In the genomic region with DNA sequence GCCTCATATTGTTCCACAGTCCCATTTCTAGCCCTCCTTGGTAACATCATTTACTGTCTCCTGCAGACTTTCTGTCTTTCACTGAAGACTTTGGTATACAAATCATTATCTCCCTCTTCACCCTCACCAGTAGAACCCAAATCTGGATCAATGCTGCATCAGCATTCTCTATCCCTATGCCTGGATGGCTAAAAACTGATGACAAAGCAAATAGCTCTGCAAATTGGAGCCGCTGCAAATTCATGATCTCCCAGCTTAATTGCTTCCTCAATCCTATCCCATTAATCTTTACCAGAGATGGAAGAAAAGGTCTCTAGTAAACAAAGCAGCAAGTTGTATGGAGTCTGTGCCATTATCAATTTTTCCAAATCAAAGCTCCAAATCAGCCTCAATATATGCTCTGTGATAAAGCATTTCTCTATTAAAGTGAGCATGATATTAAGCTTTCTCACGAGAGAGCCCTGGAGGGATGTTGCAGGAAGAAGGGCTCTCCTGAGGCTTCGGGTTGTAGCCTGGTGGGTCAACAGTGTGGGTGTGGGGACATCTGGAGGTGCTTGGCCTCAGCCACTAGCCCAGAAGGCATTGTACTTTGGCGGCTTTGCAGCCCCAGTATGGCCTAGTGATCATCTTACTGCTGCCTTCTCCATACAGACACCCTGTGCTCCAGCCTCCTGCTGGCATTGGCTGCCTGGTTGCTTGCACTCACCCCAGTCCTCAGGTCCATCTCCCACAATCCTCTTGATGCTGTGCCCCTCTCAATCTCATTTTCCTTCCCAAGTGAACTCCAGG, we compare ENCODE assay signal across 31 cellular contexts. TPM values are rescaled to one million over a fixed set of nuclear protein-coding genes. Genes with fewer than 3 reads are reported as not detected.
"Had no signal": no experiment of that assay in that cellular context is flagged by ENCODE, and none has a peak within 500 bp of the region (broad histone marks: within the 10 kb centered on the region; RNA-seq: fewer than 3 reads in every experiment).

No MANE protein-coding gene starts in this region.

- FAIRE-seq: astrocyte had no signal

- H3K4me1 ChIP-seq: Peyer's patch had no signal

- ATAC-seq: activated naive CD4-positive, alpha-beta T cell treated with anti-CD3 and anti-CD28 coated beads, Interleukin-2, amount 50 U/mL, for 72 hours; activated naive CD8-positive, alpha-beta T cell treated with anti-CD3 and anti-CD28 coated beads, Interleukin-2, amount 50 U/mL, for 24 hours; activated T-cell treated with anti-CD3 and anti-CD28 coated beads, Interleukin-2, amount 50 U/mL, for 72 hours had no signal

- H3K27me3 ChIP-seq: Peyer's patch, SJCRH30 had no signal

- H3K36me3 ChIP-seq: Peyer's patch, SJCRH30 had no signal

- H3K9ac ChIP-seq: SK-N-SH had no signal

- H3K4me2 ChIP-seq: SK-N-SH had no signal

- H3K27ac ChIP-seq: Peyer's patch, RWPE1, SJCRH30, VCaP had no signal

- DNase-seq: activated CD4-positive, alpha-beta memory T cell treated with anti-CD3 and anti-CD28 coated beads, Interleukin-2, amount 10 ng/mL, durations not matched to agents 7 days and 5 days; activated CD4-positive, alpha-beta T cell treated with anti-CD3 and anti-CD28 coated beads, Interleukin-2, amount 10 ng/mL, durations not matched to agents 7 days and 5 days; activated CD4-positive, CD25-positive, alpha-beta regulatory T cell; activated CD8-positive, alpha-beta memory T cell treated with anti-CD3 and anti-CD28 coated beads, Interleukin-2, amount 50 U/mL, for 4 hours; activated gamma-delta T cell treated with Interleukin-2 at 50 U/mL for 16 hours; activated naive CD8-positive, alpha-beta T cell treated with anti-CD3 and anti-CD28 coated beads, Interleukin-2, amount 50 U/mL, for 24 hours; activated T-cell treated with anti-CD3 and anti-CD28 coated beads, Interleukin-2, amount 50 U/mL, for 72 hours; amniotic stem cell; cerebellar nuclear complex; Kasumi-1; KBM-7; NCI-H1105 treated with DMSO at 0.1 percent for 48 hours; NCI-H146; NCI-H187 treated with DMSO at 0.1 percent for 48 hours; NCI-H2081 treated with DMSO at 0.1 percent for 48 hours; NCI-H446 treated with DMSO at 0.1 percent for 48 hours; NCI-H524 treated with DMSO at 0.1 percent for 48 hours; NCI-H748 treated with DMSO at 0.1 percent for 48 hours; OCI-M1; Peyer's patch; Right ventricle myocardium superior; SJCRH30; SK-N-SH; T-helper 1 cell had no signal

- H3K9me3 ChIP-seq: Peyer's patch, SJCRH30, SK-N-SH had no signal

- H3K4me3 ChIP-seq: Peyer's patch, SJCRH30 had no signal

RNA-seq across cellular contexts. Expression of a gene that starts 46.2 kb away (rescaled TPM):
- total RNA-seq: activated CD4-positive, alpha-beta memory T cell treated with anti-CD3 and anti-CD28 coated beads, Interleukin-2, amount 10 ng/mL, durations not matched to agents 7 days and 5 days; activated CD4-positive, alpha-beta T cell treated with anti-CD3 and anti-CD28 coated beads, Interleukin-2, amount 10 ng/mL, durations not matched to agents 7 days and 5 days; activated CD8-positive, alpha-beta memory T cell treated with anti-CD3 and anti-CD28 coated beads for 36 hours; activated naive CD4-positive, alpha-beta T cell treated with anti-CD3 and anti-CD28 coated beads, Interleukin-2, amount 50 U/mL, for 72 hours; activated T-helper 2 cell treated with anti-CD3 and anti-CD28 coated beads, Interferon-gamma antibody, Interleukin-2, Interleukin-4, amounts not matched to agents 10 μg/mL and 5 μg/mL and 100 μg/mL, durations not matched to agents 14 hours and 24 hours and 36 hours; T-helper 2 cell treated with Interferon-gamma antibody and Interleukin-4, amounts not matched to agents 100 ng/mL and 5 ng/mL, for 36 hours had no signal
- polyA plus RNA-seq: SK-N-SH had no signal
